1 cellular context compared by ENCODE assay signal in genomic region chr5:98468188-98468869, GRCh38.
TF ChIP-seq lines count a peak whose summit lies in the region.

No MANE protein-coding gene starts in this region.

TF ChIP-seq in SK-N-SH, 30 proteins besides CTCF, POLR2A, EP300 and RAD21 (continued from another document):
- TF ChIP-seq ELF1 (IDR thresholded peaks at IDR 0.05) (no peak), GATA2 (CRISPR knock-in tag; IDR thresholded peaks at IDR 0.05) (no peak), FOSL2 (IDR thresholded peaks at IDR 0.05; ENCODE audit: borderline replicate concordance, low read depth) (peak; percentile 100), MEF2A (IDR thresholded peaks at IDR 0.05; ENCODE audit: borderline replicate concordance, low read depth) (peak; percentile 97), SIN3A (IDR thresholded peaks at IDR 0.05; ENCODE audit: borderline replicate concordance, low read depth, low read length) (no peak), EZH2phosphoT487 (IDR thresholded peaks at IDR 0.05; ENCODE audit: borderline replicate concordance, low read depth) (no peak), NFIC (IDR thresholded peaks at IDR 0.05; ENCODE audit: borderline replicate concordance) (peak; percentile 83), TCF12 (IDR thresholded peaks at IDR 0.05) (peak; percentile 97), PBX3 (IDR thresholded peaks at IDR 0.05) (peak; percentile 91), USF2 (IDR thresholded peaks at IDR 0.05; ENCODE audit: borderline replicate concordance, low read depth, low read length) (no peak), ZBTB33 (IDR thresholded peaks at IDR 0.05; ENCODE audit: borderline replicate concordance, low read depth) (peak; percentile 83), JUND (IDR thresholded peaks at IDR 0.05) (peak; percentile 99), FOXJ3 (CRISPR knock-in tag; IDR thresholded peaks at IDR 0.05) (no peak), MAX (IDR thresholded peaks at IDR 0.05; ENCODE audit: low read depth) (peak; percentile 64), CHD2 (IDR thresholded peaks at IDR 0.05; ENCODE audit: low read length, partially characterized antibody) (no peak), FOXM1 (IDR thresholded peaks at IDR 0.05; ENCODE audit: low read depth) (peak; percentile 90), YY1 (IDR thresholded peaks at IDR 0.05; ENCODE audit: low read depth) (no peak), RCOR1 (IDR thresholded peaks at IDR 0.05; ENCODE audit: low read length) (no peak), TAF1 (IDR thresholded peaks at IDR 0.05; ENCODE audit: borderline replicate concordance, low read depth, low read length) (no peak), TEAD4 (IDR thresholded peaks at IDR 0.05; ENCODE audit: borderline replicate concordance, insufficient read depth) (peak; percentile 90; the same call in 1 of the 2 replicates), MXI1 (IDR thresholded peaks at IDR 0.05; ENCODE audit: low read depth, low read length) (no peak), IRF3 (IDR thresholded peaks at IDR 0.05; ENCODE audit: low read depth, low read length) (no peak), REST (IDR thresholded peaks at IDR 0.05; ENCODE audit: low read depth, low read length) (no peak)
